ENCODE assay signal across 25 cellular contexts in the genomic region with DNA sequence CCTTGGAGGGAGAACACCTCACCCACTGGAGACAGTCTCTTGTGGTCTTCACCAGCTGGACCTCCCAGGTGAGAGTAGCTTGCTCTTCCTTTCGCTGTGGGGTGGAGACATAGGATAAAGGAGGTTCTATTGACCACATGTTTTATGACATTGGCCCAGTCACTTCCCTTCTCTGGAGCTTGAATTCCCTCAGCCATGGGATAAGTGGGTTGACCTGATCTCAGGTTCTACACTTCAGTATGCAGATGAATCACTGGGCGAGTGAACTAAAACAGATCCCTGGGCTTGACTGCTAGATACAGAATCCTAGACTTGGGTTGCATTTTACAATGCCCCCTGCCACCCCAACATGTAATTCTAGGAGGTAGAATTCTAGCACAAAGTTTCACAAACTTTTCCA. TPM values are rescaled to one million over a fixed set of nuclear protein-coding genes. Genes with fewer than 3 reads are reported as not detected.
DNase-seq lines count a peak whose midpoint lies in the region; ATAC-seq, FAIRE-seq and TF ChIP-seq lines count a peak whose summit lies in the region.
"Had no signal": no experiment of that assay in that cellular context is flagged by ENCODE, and none has a peak within 500 bp of the region (broad histone marks: within the 10 kb centered on the region; RNA-seq: fewer than 3 reads in every experiment).

No MANE protein-coding gene starts in this region.

- H3K79me2 ChIP-seq in ACC112 (ENCODE audit: control insufficient read depth, insufficient read depth, low read length, unreplicated experiment) (no peaks in the 10 kb centered on the region), astrocyte (ENCODE audit: insufficient read depth, low read length) (no peaks in the 10 kb centered on the region)

- TF ChIP-seq CTCF in astrocyte (IDR thresholded peaks at IDR 0.05; ENCODE audit: insufficient read depth, low read depth, low read length): no peak
- no peak for TF ChIP-seq CTCF in right atrium auricular region (IDR thresholded peaks at IDR 0.05)
- TF ChIP-seq CTCF in Calu3 (IDR thresholded peaks at IDR 0.05; ENCODE audit: unreplicated experiment): no peak

- H3K27me3 Mint-ChIP-seq in astrocyte (ENCODE audit: low read depth, unreplicated experiment) (no peaks in the 10 kb centered on the region), Calu3 (ENCODE audit: unreplicated experiment) (no peaks in the 10 kb centered on the region)
- H3K27me3 Mint-ChIP-seq in stimulated activated naive B cell treated with anti-CD40 and anti-IgM and Interleukin-4, amounts not matched to agents 10 μg/mL and 1 μg/mL and 100 μg/mL, for 72 hours: peaks cover 0 to 6% of the 10 kb centered on the region in 2 donors

- H3K4me3 ChIP-seq in ACC112 (ENCODE audit: low read depth, low read length): no peak overlapping the region
- no peak overlapping the region for H3K4me3 ChIP-seq in astrocyte (ENCODE audit: insufficient read depth, low read depth, low read length)
- H3K4me3 ChIP-seq in mesodermal cell (ENCODE audit: extremely low read depth, insufficient read depth, low read length, poor library complexity, severe bottlenecking): no peak overlapping the region
- no peak overlapping the region for H3K4me3 ChIP-seq in right atrium auricular region
- H3K4me3 ChIP-seq: adrenal gland, colonic mucosa, lung, neural progenitor cell, thoracic aorta had no signal

- BruUV-seq in Calu3 (replicated peaks; lab: Mats Ljungman, UMichigan): no TSS peak

- no peak overlapping the region for H3K9ac ChIP-seq in astrocyte (ENCODE audit: low read length)
- H3K9ac ChIP-seq: neural progenitor cell had no signal

- DNase-seq in HT1080 (ENCODE audit: low read depth) (peak; percentile 69), astrocyte (ENCODE audit: low read depth) (peak; percentile 45), AML-193 (lab: John Stamatoyannopoulos, UW) (no peak), right atrium auricular region (ENCODE audit: low spot score) (no peak), Calu3 (no peak)
- DNase-seq in stimulated activated naive B cell treated with anti-CD40 and anti-IgM and Interleukin-4, amounts not matched to agents 10 μg/mL and 1 μg/mL and 100 μg/mL, for 72 hours: no peak
- DNase-seq: ACHN; activated CD4-positive, alpha-beta T cell treated with anti-CD3 and anti-CD28 coated beads, Interleukin-2, amount 50 U/mL, for 4 hours; activated naive CD4-positive, alpha-beta T cell treated with anti-CD3 and anti-CD28 coated beads for 36 hours; adrenal gland; colonic mucosa; DND-41; effector memory CD4-positive, alpha-beta T cell; erythroblast; head of caudate nucleus; NCI-H1694; NCI-H524; NK-92 treated with Interleukin-12 subunit alpha and Interleukin-12 subunit beta, amount 100 ng/mL, for 24 hours had no signal

- H3K4me1 ChIP-seq in ACC112 (ENCODE audit: control insufficient read depth, insufficient read depth, low read length, unreplicated experiment): peaks cover 70% of the 10 kb centered on the region
- peaks cover 63% of the 10 kb centered on the region for H3K4me1 ChIP-seq in astrocyte (ENCODE audit: insufficient read depth, low read length)
- peaks cover 61% of the 10 kb centered on the region for H3K4me1 ChIP-seq in mesodermal cell (ENCODE audit: control insufficient read depth, insufficient read depth, low read length, poor library complexity, severe bottlenecking)
- H3K4me1 ChIP-seq in right atrium auricular region: peaks cover 0 to 32% of the 10 kb centered on the region in 2 donors
- H3K4me1 ChIP-seq: colonic mucosa had no signal

- no peaks in the 10 kb centered on the region for H4K20me1 ChIP-seq in astrocyte (ENCODE audit: insufficient read depth, low read length)

- no peak for ATAC-seq in stimulated activated naive B cell treated with anti-CD40 and anti-IgM and Interleukin-4, amounts not matched to agents 10 μg/mL and 1 μg/mL and 100 μg/mL, for 72 hours (replicated peaks)

- H3K9me3 Mint-ChIP-seq in astrocyte (ENCODE audit: unreplicated experiment): peaks cover 4% of the 10 kb centered on the region
- no peaks in the 10 kb centered on the region for H3K9me3 Mint-ChIP-seq in stimulated activated naive B cell treated with anti-CD40 and anti-IgM and Interleukin-4, amounts not matched to agents 10 μg/mL and 1 μg/mL and 100 μg/mL, for 72 hours
- H3K9me3 Mint-ChIP-seq in Calu3 (ENCODE audit: low read depth, unreplicated experiment): no peaks in the 10 kb centered on the region
- H3K9me3 Mint-ChIP-seq: activated naive CD4-positive, alpha-beta T cell treated with anti-CD3 and anti-CD28 coated beads for 36 hours; neural progenitor cell; stimulated activated naive CD8-positive, alpha-beta T cell treated with anti-CD3 and anti-CD28 coated beads, Interleukin-15, Interleukin-2, amounts not matched to agents 100 ng/mL and 50 ng/mL, for 24 hours had no signal

- H2AFZ ChIP-seq in ACC112 (ENCODE audit: low read length, unreplicated experiment) (no peak overlapping the region), astrocyte (ENCODE audit: low read depth, low read length) (no peak overlapping the region)
- H2AFZ ChIP-seq: neural progenitor cell had no signal

- intact Hi-C loops in Calu3 (cut with micrococcal nuclease; ENCODE audit: unreplicated experiment): no loop called here

- no peaks in the 10 kb centered on the region for H3K36me3 ChIP-seq in ACC112 (ENCODE audit: insufficient read depth, low read length)
- H3K36me3 ChIP-seq in astrocyte (ENCODE audit: insufficient read depth, low read length): no peaks in the 10 kb centered on the region
- H3K36me3 ChIP-seq in mesodermal cell (ENCODE audit: control insufficient read depth, insufficient read depth, low read length): no peaks in the 10 kb centered on the region
- H3K36me3 ChIP-seq in right atrium auricular region: no peaks in the 10 kb centered on the region
- H3K36me3 ChIP-seq: adrenal gland, colonic mucosa, neural progenitor cell, thoracic aorta had no signal

- no peaks in the 10 kb centered on the region for H3K9me3 ChIP-seq in astrocyte (ENCODE audit: insufficient read depth, low read depth, low read length)
- no peaks in the 10 kb centered on the region for H3K9me3 ChIP-seq in mesodermal cell (ENCODE audit: control insufficient read depth, low read length)
- H3K9me3 ChIP-seq in right atrium auricular region: no peaks in the 10 kb centered on the region
- H3K9me3 ChIP-seq: adrenal gland, colonic mucosa, thoracic aorta had no signal

- no peak for FAIRE-seq in astrocyte (lab: Jason Lieb, UNC)
- FAIRE-seq: GM12891 had no signal

- CTCF ChIA-PET in Calu3 (lab: Charles Lee): no interaction called here

- no peak overlapping the region for H3K4me2 ChIP-seq in astrocyte (ENCODE audit: low read length)
- H3K4me2 ChIP-seq: neural progenitor cell had no signal

- H3K27me3 ChIP-seq in ACC112 (ENCODE audit: insufficient read depth, low read length) (no peaks in the 10 kb centered on the region), astrocyte (ENCODE audit: insufficient read depth, low read length) (no peaks in the 10 kb centered on the region), right atrium auricular region (no peaks in the 10 kb centered on the region)
- H3K27me3 ChIP-seq: adrenal gland, colonic mucosa, neural progenitor cell had no signal

- H3K36me3 Mint-ChIP-seq in astrocyte (ENCODE audit: low read depth, unreplicated experiment) (no peaks in the 10 kb centered on the region), Calu3 (ENCODE audit: insufficient read depth, unreplicated experiment) (peaks cover 9% of the 10 kb centered on the region)
- H3K36me3 Mint-ChIP-seq in stimulated activated naive B cell treated with anti-CD40 and anti-IgM and Interleukin-4, amounts not matched to agents 10 μg/mL and 1 μg/mL and 100 μg/mL, for 72 hours: no peaks in the 10 kb centered on the region
- H3K36me3 Mint-ChIP-seq: neural progenitor cell had no signal

- H3K27ac ChIP-seq in ACC112 (ENCODE audit: low read depth, low read length): peak overlapping the region; percentile 99; the same call in 1 of the 2 replicates
- H3K27ac ChIP-seq in astrocyte (ENCODE audit: low read depth, low read length): no peak overlapping the region
- peak overlapping the region; percentile 93 for H3K27ac ChIP-seq in mesodermal cell (ENCODE audit: low read depth, low read length, severe bottlenecking)
- H3K27ac ChIP-seq in right atrium auricular region: no peak overlapping the region
- H3K27ac ChIP-seq: adrenal gland, colonic mucosa, neural progenitor cell had no signal

- WGBS in mesodermal cell (ENCODE audit: insufficient coverage in 2 of 2), 2 experiments: 80 to 100% methylated on average over 1 of the region's 2 CpGs

- peak overlapping the region; percentile 97 for H3K27ac Mint-ChIP-seq in astrocyte (ENCODE audit: unreplicated experiment)
- H3K27ac Mint-ChIP-seq in stimulated activated naive B cell treated with anti-CD40 and anti-IgM and Interleukin-4, amounts not matched to agents 10 μg/mL and 1 μg/mL and 100 μg/mL, for 72 hours: no peak overlapping the region
- no peak overlapping the region for H3K27ac Mint-ChIP-seq in Calu3 (ENCODE audit: unreplicated experiment)
- H3K27ac Mint-ChIP-seq: activated naive CD4-positive, alpha-beta T cell treated with anti-CD3 and anti-CD28 coated beads for 36 hours; stimulated activated naive CD8-positive, alpha-beta T cell treated with anti-CD3 and anti-CD28 coated beads, Interleukin-15, Interleukin-2, amounts not matched to agents 100 ng/mL and 50 ng/mL, for 24 hours had no signal

- H3K4me1 Mint-ChIP-seq in astrocyte (ENCODE audit: low read depth, unreplicated experiment) (peaks cover 82% of the 10 kb centered on the region), Calu3 (ENCODE audit: low read depth, unreplicated experiment) (peaks cover 25% of the 10 kb centered on the region)
- no peaks in the 10 kb centered on the region for H3K4me1 Mint-ChIP-seq in stimulated activated naive B cell treated with anti-CD40 and anti-IgM and Interleukin-4, amounts not matched to agents 10 μg/mL and 1 μg/mL and 100 μg/mL, for 72 hours

- H3K4me3 Mint-ChIP-seq in astrocyte (ENCODE audit: unreplicated experiment): no peak overlapping the region
- no peak overlapping the region for H3K4me3 Mint-ChIP-seq in stimulated activated naive B cell treated with anti-CD40 and anti-IgM and Interleukin-4, amounts not matched to agents 10 μg/mL and 1 μg/mL and 100 μg/mL, for 72 hours
- no peak overlapping the region for H3K4me3 Mint-ChIP-seq in Calu3 (ENCODE audit: low read depth, unreplicated experiment)
- H3K4me3 Mint-ChIP-seq: activated naive CD4-positive, alpha-beta T cell treated with anti-CD3 and anti-CD28 coated beads for 36 hours; neural progenitor cell; stimulated activated naive CD8-positive, alpha-beta T cell treated with anti-CD3 and anti-CD28 coated beads, Interleukin-15, Interleukin-2, amounts not matched to agents 100 ng/mL and 50 ng/mL, for 24 hours had no signal

RNA-seq across cellular contexts. Expression of a gene that starts 54.8 kb away (rescaled TPM):
- total RNA-seq in HT1080 (2014; rRNA removed; shearing (Covaris generic)): 537 and 633 TPM in 2 replicates
- polyA plus RNA-seq in HT1080 (2015; cell fraction: cytosol; rRNA removed): 229 and 233 TPM in 2 replicates
- 137 and 143 TPM in 2 replicates for polyA plus RNA-seq in HT1080 (2015; cell fraction: nucleus; rRNA removed)
- total RNA-seq in astrocyte: 680 and 717 TPM in 2 replicates
- polyA plus RNA-seq in mesodermal cell (2013, experiment 1 of 2): 450 TPM
- 338 TPM for polyA plus RNA-seq in mesodermal cell (2013, experiment 2 of 2)
- 10 to 100 TPM; 22.1 to 41.4 TPM for total RNA-seq in right atrium auricular region
- total RNA-seq in Calu3 (2022): 13.9 and 14.5 TPM in 2 replicates

Comparison
In these comparisons a context has a peak if more than half of its experiments do, and no peak if none do; other contexts are left out.
1. H3K27ac ChIP-seq: peak in ACC112 (single experiment) and mesodermal cell (single experiment); none in astrocyte (single experiment) and right atrium auricular region (0 of 2).
2. DNase-seq: peak in HT1080 (single experiment) and astrocyte (single experiment); none in stimulated activated naive B cell treated with anti-CD40 and anti-IgM and Interleukin-4, amounts not matched to agents 10 μg/mL and 1 μg/mL and 100 μg/mL, for 72 hours (single experiment), AML-193 (0 of 2), right atrium auricular region (single experiment) and Calu3 (single experiment).
3. RNA of a gene that starts 54.8 kb away (total RNA-seq): 680 to 717 TPM in astrocyte and 537 to 633 TPM in HT1080; 22.1 to 41.4 TPM in right atrium auricular region and 13.9 to 14.5 TPM in Calu3; every median in the first group is over 10 times any median in the second.